Comparison of ENCODE assay signal across 1 cellular context in the genomic region with DNA sequence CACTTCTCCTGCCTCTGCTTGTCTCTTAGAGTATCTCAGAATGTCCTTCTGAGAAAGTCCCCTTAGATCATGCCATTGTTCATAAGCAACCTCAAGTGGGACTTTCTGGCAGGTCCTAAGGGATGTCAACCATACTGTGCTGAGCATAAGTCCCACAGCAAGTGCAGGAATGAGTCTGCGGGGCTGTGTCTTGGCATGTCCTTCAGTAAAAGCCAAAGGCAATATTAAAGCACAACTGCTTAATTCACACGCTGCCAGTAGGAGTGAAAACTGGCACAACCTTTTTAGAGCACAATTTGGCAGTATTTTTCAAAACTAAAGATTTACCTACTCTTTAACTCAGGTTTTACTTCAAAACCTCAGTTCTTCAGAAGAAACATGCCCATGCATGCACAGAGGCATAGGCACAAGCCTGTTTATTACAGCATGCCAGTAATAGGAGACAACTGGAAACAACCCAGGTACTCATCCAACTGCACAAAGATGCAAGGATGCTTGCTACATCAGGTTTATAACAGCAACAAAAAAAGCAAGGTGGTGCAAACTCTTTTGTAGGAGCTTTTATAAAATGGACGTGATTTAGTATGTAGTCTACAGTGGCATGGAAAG.
TF ChIP-seq lines count a peak whose summit lies in the region.

No MANE protein-coding gene starts in this region.

TF ChIP-seq in IMR-90, 13 proteins besides CTCF, POLR2A, EP300 and RAD21:
- no peak for TF ChIP-seq MAZ (IDR thresholded peaks at IDR 0.05; ENCODE audit: borderline replicate concordance, low read depth, low read length)
- no peak for TF ChIP-seq CEBPB (IDR thresholded peaks at IDR 0.05; ENCODE audit: low read depth, low read length)
- no peak for TF ChIP-seq BHLHE40 (IDR thresholded peaks at IDR 0.05; ENCODE audit: low read depth, low read length)
- no peak for TF ChIP-seq RCOR1 (IDR thresholded peaks at IDR 0.05; ENCODE audit: insufficient replicate concordance, low read length)
- TF ChIP-seq MXI1 (IDR thresholded peaks at IDR 0.05; ENCODE audit: borderline replicate concordance, low read depth, low read length) = no peak
